Comparison of ENCODE assay signal across 1 cellular context in the genomic region with DNA sequence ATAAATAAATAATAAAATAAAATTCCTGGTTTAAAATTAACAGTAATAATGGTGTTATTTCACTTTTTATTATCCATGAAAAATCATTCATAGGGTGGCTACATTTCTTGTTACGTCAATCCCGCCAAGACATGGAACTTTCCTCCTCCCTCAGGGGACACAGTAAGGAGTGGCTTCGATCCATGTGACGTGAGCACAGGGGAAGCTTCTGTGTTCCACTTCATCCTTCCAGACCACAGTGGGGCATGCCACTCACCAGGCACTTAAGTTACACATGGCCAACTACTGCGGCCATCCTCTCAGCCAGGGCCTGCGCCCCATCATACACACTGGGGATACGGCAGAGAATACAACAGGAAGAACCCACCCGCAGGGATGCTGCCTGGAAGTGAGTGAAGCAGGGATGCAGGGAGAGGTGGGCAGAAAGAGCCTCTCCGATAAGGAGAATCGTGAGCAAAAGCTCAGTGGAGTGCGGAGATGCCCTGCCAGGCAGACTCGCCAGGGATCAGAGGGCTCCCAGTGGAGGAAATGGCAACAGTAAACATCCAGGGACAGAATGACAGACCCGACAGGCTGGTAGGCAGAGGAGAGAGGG.
TF ChIP-seq lines count a peak whose summit lies in the region.

No MANE protein-coding gene starts in this region.

TF ChIP-seq in IMR-90, 13 proteins besides CTCF, POLR2A, EP300 and RAD21 (continued from another document):
- TF ChIP-seq ELK1 (IDR thresholded peaks at IDR 0.05; ENCODE audit: borderline replicate concordance, low read depth, low read length) (no peak), CEBPB (IDR thresholded peaks at IDR 0.05; ENCODE audit: low read depth, low read length) (no peak), MAFK (IDR thresholded peaks at IDR 0.05; ENCODE audit: low read depth, low read length) (no peak)
